ENCODE assay signal across 9 cellular contexts in genomic region chrX:1468250-1468772, GRCh38. TPM values are rescaled to one million over a fixed set of nuclear protein-coding genes. Genes with fewer than 3 reads are reported as not detected.
A peak's percentile ranks its signal among the peaks of the same experiment; 100 is the strongest.
DNase-seq lines count a peak whose midpoint lies in the region; ATAC-seq and TF ChIP-seq lines count a peak whose summit lies in the region.
"Had no signal": no experiment of that assay in that cellular context is flagged by ENCODE, and none has a peak within 500 bp of the region (broad histone marks: within the 10 kb centered on the region; RNA-seq: fewer than 3 reads in every experiment).

No MANE protein-coding gene starts in this region.

- peaks cover 0 to 7% (median 0%) of the 10 kb centered on the region in 4 donors for H3K36me3 ChIP-seq in stomach

- TF ChIP-seq EP300 in stomach (IDR thresholded peaks at IDR 0.05) = no peak

- peaks cover 93% of the 10 kb centered on the region for H3K36me3 Mint-ChIP-seq in activated T-helper 17 cell treated with anti-CD3 and anti-CD28 coated beads, Interleukin-2, amount 50 U/mL, for 72 hours (ENCODE audit: low read depth)

- H3K4me1 ChIP-seq in stomach = peaks cover 0 to 32% (median 6%) of the 10 kb centered on the region in 4 donors

- H3K4me3 ChIP-seq in stomach = no peak overlapping the region

- DNase-seq in DMS 273 (lab: John Stamatoyannopoulos, UW; ENCODE audit: unreplicated experiment) (peak; percentile 72), DMS 273 treated with DMSO at 0.1 percent for 48 hours (lab: John Stamatoyannopoulos, UW) (no peak), RPMI7951 (ENCODE audit: low read depth) (peak; percentile 94), left lobe of liver (ENCODE audit: low spot score) (peak; percentile 40), stomach (peak; percentile 50), DMS153 (lab: John Stamatoyannopoulos, UW) (no peak)

- H3K27me3 Mint-ChIP-seq in activated T-helper 17 cell treated with anti-CD3 and anti-CD28 coated beads, Interleukin-2, amount 50 U/mL, for 72 hours = no peaks in the 10 kb centered on the region

- no peak for TF ChIP-seq POLR2A in stomach (IDR thresholded peaks at IDR 0.05)

- intact Hi-C loops in stomach (cut with DNase I; ENCODE audit: low total_unique reads) = loop anchor here (10.0 kb wide), 1 partner anchor 106 kb away; no protein-coding TSS in a partner anchor

- WGBS in stomach, 5 donors = 60 to 69% (median 66%) methylated on average over 18 to 20 of the region's 20 CpGs

- peak overlapping the region; percentile 78 for H3K4me3 Mint-ChIP-seq in activated T-helper 17 cell treated with anti-CD3 and anti-CD28 coated beads, Interleukin-2, amount 50 U/mL, for 72 hours

- H3K27ac ChIP-seq in stomach = peak overlapping the region in 1 of 5 donors; percentile 62
- H3K27ac ChIP-seq: 22Rv1 had no signal

- peaks cover 0 to 74% (median 13%) of the 10 kb centered on the region in 3 donors for H3K27me3 ChIP-seq in stomach

- no peaks in the 10 kb centered on the region for H3K9me3 ChIP-seq in stomach

- no peak for TF ChIP-seq CTCF in stomach (IDR thresholded peaks at IDR 0.05)

- H3K27ac Mint-ChIP-seq in activated T-helper 17 cell treated with anti-CD3 and anti-CD28 coated beads, Interleukin-2, amount 50 U/mL, for 72 hours = peak overlapping the region; percentile 93

- ATAC-seq in HG02981 (IDR thresholded peaks at IDR 0.05; ENCODE audit: unreplicated experiment) = peak; percentile 39
- peak; percentile 73 for ATAC-seq in activated T-helper 17 cell treated with anti-CD3 and anti-CD28 coated beads, Interleukin-2, amount 50 U/mL, for 72 hours (replicated peaks)
- ATAC-seq in left lobe of liver = no peak

- peaks cover 8% of the 10 kb centered on the region for H3K9me3 Mint-ChIP-seq in activated T-helper 17 cell treated with anti-CD3 and anti-CD28 coated beads, Interleukin-2, amount 50 U/mL, for 72 hours

- peaks cover 52% of the 10 kb centered on the region for H3K4me1 Mint-ChIP-seq in activated T-helper 17 cell treated with anti-CD3 and anti-CD28 coated beads, Interleukin-2, amount 50 U/mL, for 72 hours

RNA-seq across cellular contexts. Expression of gene ASMTL, which starts 15.6 kb away (rescaled TPM):
- total RNA-seq in RPMI7951 (2014; rRNA removed; shearing (Covaris generic)) = 4.8 and 5.6 TPM in 2 replicates
- total RNA-seq in activated T-helper 17 cell treated with anti-CD3 and anti-CD28 coated beads, Interleukin-2, amount 50 U/mL, for 72 hours = 10 to 100 TPM; 50.6 to 65.5 TPM
- total RNA-seq in left lobe of liver (31.4 TPM), stomach (10 to 100 TPM in 3 of 5 donors, 1 to 10 TPM in 2; 5.8 to 45.8 (median 14.0) TPM)
- polyA plus RNA-seq in stomach = 10 to 100 TPM; 14.9 to 29.3 (median 24.4) TPM

Comparison
In these comparisons a context has a peak if more than half of its experiments do, and no peak if none do; other contexts are left out.
1. DNase-seq: peak in DMS 273 (single experiment), RPMI7951 (single experiment), left lobe of liver (single experiment) and stomach (single experiment); none in DMS 273 treated with DMSO at 0.1 percent for 48 hours (single experiment) and DMS153 (single experiment).